ENCODE assay signal across 18 cellular contexts in the genomic region with DNA sequence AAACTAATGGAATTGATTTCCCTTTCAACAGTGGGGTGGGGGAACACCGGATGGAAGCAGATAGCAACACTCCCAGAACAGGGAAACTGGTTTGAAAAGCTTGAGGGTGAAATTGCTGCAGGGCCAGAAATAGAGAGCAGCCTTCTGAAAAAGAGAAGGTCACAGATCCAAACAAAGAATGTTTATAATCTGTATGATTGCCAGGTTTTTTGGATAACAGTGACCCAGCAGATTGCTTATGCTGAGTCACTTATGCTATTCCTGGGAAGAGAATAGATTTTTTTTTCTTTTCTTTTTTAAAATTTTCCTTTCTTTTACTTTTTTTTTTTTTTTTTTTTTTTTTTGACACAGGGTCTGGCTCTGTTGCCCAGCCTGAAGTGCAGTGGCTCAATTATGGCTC.
"Had no signal": no experiment of that assay in that cellular context is flagged by ENCODE, and none has a peak within 500 bp of the region (broad histone marks: within the 10 kb centered on the region; RNA-seq: fewer than 3 reads in every experiment).

No MANE protein-coding gene starts in this region.

- DNase-seq: activated naive CD4-positive, alpha-beta T cell treated with anti-CD3 and anti-CD28 coated beads, Interleukin-2, amount 50 U/mL, for 16 hours; body of pancreas; dermis blood vessel endothelial cell; gastrocnemius medialis; heart right ventricle; islet precursor cell; mammary epithelial cell; natural killer cell; nucleus accumbens; psoas muscle; right lobe of liver; spleen; stimulated activated CD4-positive, alpha-beta T cell treated with anti-CD3 and anti-CD28 coated beads, Interleukin-1b, Interleukin-23, amount 100 ng/mL, for 48 hours; stimulated activated naive B cell treated with anti-CD40 and anti-IgM and Interleukin-4, amounts not matched to agents 10 μg/mL and 1 μg/mL and 100 μg/mL, for 72 hours; T-helper 2 cell; trophoblast cell had no signal

- H3K4me3 ChIP-seq: body of pancreas, gastrocnemius medialis, heart right ventricle, psoas muscle, right lobe of liver, spleen had no signal

- H3K27me3 ChIP-seq: body of pancreas, gastrocnemius medialis, right lobe of liver, spleen had no signal

- H3K27ac Mint-ChIP-seq: natural killer cell; stimulated activated naive B cell treated with anti-CD40 and anti-IgM and Interleukin-4, amounts not matched to agents 10 μg/mL and 1 μg/mL and 100 μg/mL, for 72 hours had no signal

- H3K36me3 ChIP-seq: gastrocnemius medialis, heart right ventricle, right lobe of liver, spleen had no signal

- H3K4me1 Mint-ChIP-seq: natural killer cell; stimulated activated naive B cell treated with anti-CD40 and anti-IgM and Interleukin-4, amounts not matched to agents 10 μg/mL and 1 μg/mL and 100 μg/mL, for 72 hours had no signal

- H3K36me3 Mint-ChIP-seq: stimulated activated naive B cell treated with anti-CD40 and anti-IgM and Interleukin-4, amounts not matched to agents 10 μg/mL and 1 μg/mL and 100 μg/mL, for 72 hours had no signal

- ATAC-seq: activated CD4-positive, CD25-positive, alpha-beta regulatory T cell treated with anti-CD3 and anti-CD28 coated beads, Interleukin-2, amount 50 U/mL, for 24 hours; body of pancreas; gastrocnemius medialis; heart right ventricle; left lobe of liver; natural killer cell; psoas muscle; right lobe of liver; stimulated activated naive B cell treated with anti-CD40 and anti-IgM and Interleukin-4, amounts not matched to agents 10 μg/mL and 1 μg/mL and 100 μg/mL, for 72 hours had no signal

- H3K9me3 Mint-ChIP-seq: stimulated activated naive B cell treated with anti-CD40 and anti-IgM and Interleukin-4, amounts not matched to agents 10 μg/mL and 1 μg/mL and 100 μg/mL, for 72 hours had no signal

- H3K4me3 Mint-ChIP-seq: natural killer cell; stimulated activated naive B cell treated with anti-CD40 and anti-IgM and Interleukin-4, amounts not matched to agents 10 μg/mL and 1 μg/mL and 100 μg/mL, for 72 hours had no signal

- H3K9me3 ChIP-seq: body of pancreas, gastrocnemius medialis, heart right ventricle, psoas muscle, right lobe of liver, spleen had no signal

- H3K4me1 ChIP-seq: body of pancreas, gastrocnemius medialis, heart right ventricle, psoas muscle, right lobe of liver, spleen had no signal

- H3K27ac ChIP-seq: body of pancreas, gastrocnemius medialis, heart right ventricle, psoas muscle, right lobe of liver, spleen had no signal
